ENCODE assay signal across 10 cellular contexts in genomic region chr3:33111581-33111980, GRCh38. TPM values are rescaled to one million over a fixed set of nuclear protein-coding genes. Genes with fewer than 3 reads are reported as not detected.
DNase-seq lines count a peak whose midpoint lies in the region; ATAC-seq and TF ChIP-seq lines count a peak whose summit lies in the region.
"Had no signal": no experiment of that assay in that cellular context is flagged by ENCODE, and none has a peak within 500 bp of the region (broad histone marks: within the 10 kb centered on the region; RNA-seq: fewer than 3 reads in every experiment).

No MANE protein-coding gene starts in this region.

- no peaks in the 10 kb centered on the region for H3K27me3 ChIP-seq in CD8-positive, alpha-beta T cell (ENCODE audit: insufficient read depth, low read length)
- H3K27me3 ChIP-seq in MG63 = no peaks in the 10 kb centered on the region
- H3K27me3 ChIP-seq: cardiac muscle cell had no signal

- DNase-seq in activated T-helper 1 cell treated with anti-CD3 and anti-CD28 coated beads, Interleukin-12 subunit alpha, Interleukin-12 subunit beta, Interleukin-2, Interleukin-4 antibody, amounts not matched to agents 30 ng/mL and 10 ng/mL and 1 ng/mL, durations not matched to agents 14 hours and 24 hours and 36 hours (ENCODE audit: low spot score) = no peak
- no peak for DNase-seq in CD8-positive, alpha-beta T cell
- DNase-seq in SHP77 treated with DMSO at 0.1 percent for 48 hours (lab: John Stamatoyannopoulos, UW) (no peak), MG63 (no peak)
- DNase-seq: activated T-cell treated with anti-CD3 and anti-CD28 coated beads, Interleukin-2, amount 50 U/mL, for 48 hours; kidney glomerular epithelial cell had no signal

- POLR2A ChIA-PET in CD8-positive, alpha-beta T cell (lab: Charles Lee) = no interaction called here

- H3K9me3 Mint-ChIP-seq in activated T-helper 1 cell treated with anti-CD3 and anti-CD28 coated beads, Interleukin-12 subunit alpha, Interleukin-12 subunit beta, Interleukin-2, Interleukin-4 antibody, amounts not matched to agents 30 ng/mL and 10 ng/mL and 1 ng/mL, durations not matched to agents 14 hours and 24 hours and 36 hours = no peaks in the 10 kb centered on the region
- H3K9me3 Mint-ChIP-seq in CD8-positive, alpha-beta T cell = no peaks in the 10 kb centered on the region

- no peak overlapping the region for H3K27ac ChIP-seq in CD8-positive, alpha-beta T cell (ENCODE audit: low read depth, low read length)
- H3K27ac ChIP-seq: cardiac muscle cell had no signal

- H3K36me3 Mint-ChIP-seq in activated T-helper 1 cell treated with anti-CD3 and anti-CD28 coated beads, Interleukin-12 subunit alpha, Interleukin-12 subunit beta, Interleukin-2, Interleukin-4 antibody, amounts not matched to agents 30 ng/mL and 10 ng/mL and 1 ng/mL, durations not matched to agents 14 hours and 24 hours and 36 hours (ENCODE audit: low read depth) = no peaks in the 10 kb centered on the region
- H3K36me3 Mint-ChIP-seq in CD8-positive, alpha-beta T cell = no peaks in the 10 kb centered on the region

- no peak overlapping the region for H3K4me3 Mint-ChIP-seq in activated T-helper 1 cell treated with anti-CD3 and anti-CD28 coated beads, Interleukin-12 subunit alpha, Interleukin-12 subunit beta, Interleukin-2, Interleukin-4 antibody, amounts not matched to agents 30 ng/mL and 10 ng/mL and 1 ng/mL, durations not matched to agents 14 hours and 24 hours and 36 hours
- H3K4me3 Mint-ChIP-seq in CD8-positive, alpha-beta T cell = no peak overlapping the region

- no peaks in the 10 kb centered on the region for H3K27me3 Mint-ChIP-seq in activated T-helper 1 cell treated with anti-CD3 and anti-CD28 coated beads, Interleukin-12 subunit alpha, Interleukin-12 subunit beta, Interleukin-2, Interleukin-4 antibody, amounts not matched to agents 30 ng/mL and 10 ng/mL and 1 ng/mL, durations not matched to agents 14 hours and 24 hours and 36 hours (ENCODE audit: insufficient read depth)
- H3K27me3 Mint-ChIP-seq in CD8-positive, alpha-beta T cell (ENCODE audit: low read depth) = no peaks in the 10 kb centered on the region

- H3K27ac Mint-ChIP-seq in activated T-helper 1 cell treated with anti-CD3 and anti-CD28 coated beads, Interleukin-12 subunit alpha, Interleukin-12 subunit beta, Interleukin-2, Interleukin-4 antibody, amounts not matched to agents 30 ng/mL and 10 ng/mL and 1 ng/mL, durations not matched to agents 14 hours and 24 hours and 36 hours = peak overlapping the region; percentile 20
- no peak overlapping the region for H3K27ac Mint-ChIP-seq in CD8-positive, alpha-beta T cell

- H3K36me3 ChIP-seq in CD8-positive, alpha-beta T cell (ENCODE audit: insufficient read depth, low read length) = no peaks in the 10 kb centered on the region
- no peaks in the 10 kb centered on the region for H3K36me3 ChIP-seq in MG63
- H3K36me3 ChIP-seq: cardiac muscle cell had no signal

- TF ChIP-seq CTCF in CD8-positive, alpha-beta T cell (IDR thresholded peaks at IDR 0.05) = no peak

- CTCF ChIA-PET in CD8-positive, alpha-beta T cell (lab: Charles Lee) = interaction anchor here (1.0 to 1.5 kb wide), 2 partner anchors 12 to 20 kb away, joined by 3 to 7 read pairs; no protein-coding TSS in a partner anchor

- peaks cover 7% of the 10 kb centered on the region for H3K4me1 ChIP-seq in CD8-positive, alpha-beta T cell (ENCODE audit: insufficient read depth, low read length)

- ATAC-seq in GM18517 (IDR thresholded peaks at IDR 0.05; ENCODE audit: unreplicated experiment) (peak; percentile 56), GM21360 (IDR thresholded peaks at IDR 0.05; ENCODE audit: unreplicated experiment) (peak; percentile 50), HG03064 (IDR thresholded peaks at IDR 0.05; ENCODE audit: low read depth, unreplicated experiment) (peak; percentile 30)
- no peak for ATAC-seq in CD8-positive, alpha-beta T cell

- no peaks in the 10 kb centered on the region for H3K9me3 ChIP-seq in CD8-positive, alpha-beta T cell (ENCODE audit: low read length)
- no peaks in the 10 kb centered on the region for H3K9me3 ChIP-seq in MG63

- intact Hi-C loops in activated T-helper 1 cell treated with anti-CD3 and anti-CD28 coated beads, Interleukin-12 subunit alpha, Interleukin-12 subunit beta, Interleukin-2, Interleukin-4 antibody, amounts not matched to agents 30 ng/mL and 10 ng/mL and 1 ng/mL, durations not matched to agents 14 hours and 24 hours and 36 hours (cut with micrococcal nuclease) = loop anchor here (1.0 to 10.0 kb wide), 6 partner anchors 49 to 867 kb away; partner anchors contain the start of gene PDCD6IP
- intact Hi-C loops in CD8-positive, alpha-beta T cell (cut with DNase I, micrococcal nuclease) = loop anchor here in 1 of 2 experiments (5.0 kb wide), 1 partner anchor 424 kb away; the partner anchor contains the start of gene CNOT10

- peaks cover 26% of the 10 kb centered on the region for H3K4me1 Mint-ChIP-seq in activated T-helper 1 cell treated with anti-CD3 and anti-CD28 coated beads, Interleukin-12 subunit alpha, Interleukin-12 subunit beta, Interleukin-2, Interleukin-4 antibody, amounts not matched to agents 30 ng/mL and 10 ng/mL and 1 ng/mL, durations not matched to agents 14 hours and 24 hours and 36 hours (ENCODE audit: low read depth)
- peaks cover 28% of the 10 kb centered on the region for H3K4me1 Mint-ChIP-seq in CD8-positive, alpha-beta T cell (ENCODE audit: low read depth)

- H3K4me3 ChIP-seq in CD8-positive, alpha-beta T cell (ENCODE audit: low read depth, low read length) = no peak overlapping the region
- no peak overlapping the region for H3K4me3 ChIP-seq in MG63
- H3K4me3 ChIP-seq: cardiac muscle cell had no signal

RNA-seq across cellular contexts. Expression of gene CRTAP, which starts 2.2 kb away (rescaled TPM):
- total RNA-seq in activated T-helper 1 cell treated with anti-CD3 and anti-CD28 coated beads, Interleukin-12 subunit alpha, Interleukin-12 subunit beta, Interleukin-2, Interleukin-4 antibody, amounts not matched to agents 30 ng/mL and 10 ng/mL and 1 ng/mL, durations not matched to agents 14 hours and 24 hours and 36 hours = 30.3 and 33.2 TPM in 2 replicates
- total RNA-seq in CD8-positive, alpha-beta T cell = 10 to 100 TPM; 21.7 to 23.5 TPM
- total RNA-seq in MG63 (2014; rRNA removed; shearing (Covaris generic); ENCODE audit: low replicate concordance) = 258 and 273 TPM in 2 replicates

RNA-seq across cellular contexts. Expression of gene GLB1, which starts 14.6 kb away (rescaled TPM):
- total RNA-seq in activated T-helper 1 cell treated with anti-CD3 and anti-CD28 coated beads, Interleukin-12 subunit alpha, Interleukin-12 subunit beta, Interleukin-2, Interleukin-4 antibody, amounts not matched to agents 30 ng/mL and 10 ng/mL and 1 ng/mL, durations not matched to agents 14 hours and 24 hours and 36 hours = 51.7 and 65.0 TPM in 2 replicates
- total RNA-seq in CD8-positive, alpha-beta T cell = 10 to 100 TPM; 13.3 to 14.7 TPM
- 23.4 and 34.4 TPM in 2 replicates for total RNA-seq in MG63 (2014; rRNA removed; shearing (Covaris generic); ENCODE audit: low replicate concordance)

RNA-seq across cellular contexts. Expression of gene TMPPE, which starts 14.6 kb away (rescaled TPM):
- 14.9 and 15.5 TPM in 2 replicates for total RNA-seq in activated T-helper 1 cell treated with anti-CD3 and anti-CD28 coated beads, Interleukin-12 subunit alpha, Interleukin-12 subunit beta, Interleukin-2, Interleukin-4 antibody, amounts not matched to agents 30 ng/mL and 10 ng/mL and 1 ng/mL, durations not matched to agents 14 hours and 24 hours and 36 hours
- total RNA-seq in CD8-positive, alpha-beta T cell = 1 to 10 TPM; 4.6 to 4.8 TPM
- total RNA-seq in MG63 (2014; rRNA removed; shearing (Covaris generic); ENCODE audit: low replicate concordance) = 0.62 and 1.8 TPM in 2 replicates
